In the genomic region with DNA sequence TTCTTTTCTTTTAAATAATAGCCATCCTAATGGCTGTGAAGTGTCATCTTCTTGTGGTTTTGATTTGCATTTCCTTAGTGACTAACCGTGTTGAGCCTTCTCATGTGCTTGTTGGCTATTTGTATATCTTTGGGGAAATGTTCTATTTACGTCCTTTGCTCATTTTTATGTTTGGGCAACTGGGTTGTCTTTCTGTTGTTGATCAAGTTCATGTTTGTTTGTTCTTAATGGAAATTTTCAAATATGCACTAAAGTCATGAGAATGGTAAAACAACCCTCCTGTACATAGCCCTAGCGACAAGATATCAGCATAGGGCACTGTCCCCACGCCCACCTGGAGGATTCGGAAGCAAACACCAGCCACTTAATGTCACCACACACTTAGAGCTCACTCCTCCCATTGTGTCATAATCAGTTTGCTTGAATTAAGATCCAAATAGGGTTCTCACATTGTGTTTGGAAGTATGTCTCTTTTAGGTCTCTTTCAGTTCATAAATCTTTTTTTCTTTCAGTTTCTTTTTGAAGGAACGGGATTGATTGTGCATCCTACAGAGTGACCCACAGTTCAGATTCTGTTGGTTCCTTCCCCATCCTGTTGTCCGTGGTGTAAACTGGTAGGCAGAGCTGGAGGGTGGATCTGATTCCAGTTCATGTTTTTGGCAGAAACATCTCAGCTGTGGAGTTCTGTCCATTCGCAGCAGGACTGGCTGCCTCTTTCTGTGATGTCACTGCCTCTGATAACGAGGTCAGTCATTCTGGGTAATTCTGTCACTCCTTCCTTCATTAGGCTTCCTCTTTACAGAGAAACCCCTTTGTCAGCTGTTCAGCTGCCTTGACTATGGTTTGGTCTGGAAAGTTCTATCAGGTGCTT, we compare ENCODE assay signal across 12 cellular contexts. TPM values are rescaled to one million over a fixed set of nuclear protein-coding genes. Genes with fewer than 3 reads are reported as not detected.
DNase-seq lines count a peak whose midpoint lies in the region; ATAC-seq and TF ChIP-seq lines count a peak whose summit lies in the region.
"Had no signal": no experiment of that assay in that cellular context is flagged by ENCODE, and none has a peak within 500 bp of the region (broad histone marks: within the 10 kb centered on the region; RNA-seq: fewer than 3 reads in every experiment).

No MANE protein-coding gene starts in this region.

- peak overlapping the region; percentile 96 for H3K27ac ChIP-seq in right cardiac atrium (ENCODE audit: low read length)
- peak overlapping the region; percentile 52 for H3K27ac ChIP-seq in upper lobe of right lung

- no peaks in the 10 kb centered on the region for H3K27me3 Mint-ChIP-seq in activated naive CD4-positive, alpha-beta T cell treated with anti-CD3 and anti-CD28 coated beads, Interleukin-2, amount 50 U/mL, for 24 hours
- H3K27me3 Mint-ChIP-seq in T-cell = no peaks in the 10 kb centered on the region

- intact Hi-C loops in right cardiac atrium (cut with DNase I) = no loop called here
- intact Hi-C loops in upper lobe of right lung (cut with DNase I) = no loop called here

- H3K9me3 ChIP-seq in right cardiac atrium (ENCODE audit: control insufficient read depth, low read length) (no peaks in the 10 kb centered on the region), upper lobe of right lung (no peaks in the 10 kb centered on the region)

- no peak for DNase-seq in activated naive CD4-positive, alpha-beta T cell treated with anti-CD3 and anti-CD28 coated beads, Interleukin-2, amount 50 U/mL, for 16 hours
- no peak for DNase-seq in T-cell
- no peak for DNase-seq in right cardiac atrium
- DNase-seq in upper lobe of right lung = no peak
- no peak for DNase-seq in activated gamma-delta T cell treated with Interleukin-2 at 50 U/mL for 16 hours
- no peak for DNase-seq in NCI-H82 (lab: John Stamatoyannopoulos, UW)
- no peak for DNase-seq in glomerular visceral epithelial cell (ENCODE audit: extremely low spot score)
- DNase-seq: activated CD8-positive, alpha-beta memory T cell treated with anti-CD3 and anti-CD28 coated beads, Interleukin-2, amount 50 U/mL, for 48 hours; DMS153; mesendoderm; stimulated activated naive CD4-positive, alpha-beta T cell treated with Interleukin-2 at 50 U/mL for 16 hours had no signal

- peaks cover 26% of the 10 kb centered on the region for H3K36me3 ChIP-seq in upper lobe of right lung

- H3K4me3 ChIP-seq in right cardiac atrium (ENCODE audit: low read length) (no peak overlapping the region), upper lobe of right lung (peak overlapping the region; percentile 10)

- POLR2A ChIA-PET in T-cell (lab: Charles Lee) = no interaction called here

- 41% methylated on average over 9 of the region's 9 CpGs for WGBS in right cardiac atrium

- peaks cover 16% of the 10 kb centered on the region for H3K4me1 ChIP-seq in right cardiac atrium (ENCODE audit: control insufficient read depth, insufficient read depth, low read length)
- H3K4me1 ChIP-seq in upper lobe of right lung = peaks cover 33% of the 10 kb centered on the region

- no peaks in the 10 kb centered on the region for H3K9me3 Mint-ChIP-seq in activated naive CD4-positive, alpha-beta T cell treated with anti-CD3 and anti-CD28 coated beads, Interleukin-2, amount 50 U/mL, for 24 hours
- no peaks in the 10 kb centered on the region for H3K9me3 Mint-ChIP-seq in T-cell

- no peak for TF ChIP-seq CTCF in upper lobe of right lung (IDR thresholded peaks at IDR 0.05)

- no peak overlapping the region for H3K4me3 Mint-ChIP-seq in activated naive CD4-positive, alpha-beta T cell treated with anti-CD3 and anti-CD28 coated beads, Interleukin-2, amount 50 U/mL, for 24 hours
- peak overlapping the region; percentile 40 to 67 (median 57) for H3K4me3 Mint-ChIP-seq in T-cell

- H3K27ac Mint-ChIP-seq in activated naive CD4-positive, alpha-beta T cell treated with anti-CD3 and anti-CD28 coated beads, Interleukin-2, amount 50 U/mL, for 24 hours = peak overlapping the region; percentile 31
- H3K27ac Mint-ChIP-seq in T-cell = peak overlapping the region; percentile 17 to 34

- no peaks in the 10 kb centered on the region for H3K27me3 ChIP-seq in right cardiac atrium (ENCODE audit: control insufficient read depth, insufficient read depth)
- no peaks in the 10 kb centered on the region for H3K27me3 ChIP-seq in upper lobe of right lung

- peaks cover 9% of the 10 kb centered on the region for H3K36me3 Mint-ChIP-seq in activated naive CD4-positive, alpha-beta T cell treated with anti-CD3 and anti-CD28 coated beads, Interleukin-2, amount 50 U/mL, for 24 hours
- H3K36me3 Mint-ChIP-seq in T-cell = peaks cover 47% of the 10 kb centered on the region

- CTCF ChIA-PET in T-cell (lab: Charles Lee) = no interaction called here

- ATAC-seq in T-cell (replicated peaks in 1 of 4) = no peak
- peak; percentile 41 to 44 for ATAC-seq in right cardiac atrium
- peak; percentile 61 for ATAC-seq in upper lobe of right lung

- H3K4me1 Mint-ChIP-seq in activated naive CD4-positive, alpha-beta T cell treated with anti-CD3 and anti-CD28 coated beads, Interleukin-2, amount 50 U/mL, for 24 hours = peaks cover 22% of the 10 kb centered on the region
- H3K4me1 Mint-ChIP-seq in T-cell = peaks cover 24 to 30% (median 27%) of the 10 kb centered on the region in 3 donors

RNA-seq across cellular contexts. Expression of a gene that starts 26.4 kb away (rescaled TPM):
- total RNA-seq in T-cell = 10 to 100 TPM; 29.1 to 35.1 (median 30.1) TPM
- total RNA-seq in right cardiac atrium = 1 to 10 TPM; 3.7 to 5.6 (median 4.8) TPM
- polyA plus RNA-seq in right cardiac atrium = 6.6 TPM
- total RNA-seq in upper lobe of right lung = 17.2 TPM

Comparison
In these comparisons a context has a peak if more than half of its experiments do, and no peak if none do; other contexts are left out.
1. ATAC-seq: peak in right cardiac atrium (2 of 2) and upper lobe of right lung (single experiment); none in T-cell (0 of 4).